1 cellular context compared by ENCODE assay signal in genomic region chr19:33778089-33778791, GRCh38.
TF ChIP-seq lines count a peak whose summit lies in the region.

No MANE protein-coding gene starts in this region.

TF ChIP-seq in HepG2, 621 proteins besides CTCF, POLR2A, EP300 and RAD21 (continued from another document and continues in another):
- TF ChIP-seq ZHX2 (IDR thresholded peaks at IDR 0.05; ENCODE audit: low read depth), result 0 out of 2 replicates have a peak, but pooled peaks have one; percentile 20
- TF ChIP-seq ZHX2 (CRISPR knock-in tag; IDR thresholded peaks at IDR 0.05; ENCODE audit: borderline replicate concordance), result no peak
- TF ChIP-seq HNRNPK (IDR thresholded peaks at IDR 0.05; ENCODE audit: low read depth, low read length, poor library complexity, severe bottlenecking), result peak; percentile 59
- no peak for TF ChIP-seq GTF2F1 (IDR thresholded peaks at IDR 0.05; ENCODE audit: low read length)
- TF ChIP-seq ZNF878 (CRISPR knock-in tag; IDR thresholded peaks at IDR 0.05), result no peak
- TF ChIP-seq ZBTB39 (CRISPR knock-in tag; IDR thresholded peaks at IDR 0.05), result 0 out of 2 replicates have a peak, but pooled peaks have one; percentile 32
- no peak for TF ChIP-seq HNF1B (CRISPR knock-in tag; IDR thresholded peaks at IDR 0.05)
- no peak for TF ChIP-seq ZNF10 (CRISPR knock-in tag; IDR thresholded peaks at IDR 0.05; ENCODE audit: borderline replicate concordance, low read depth)
- no peak for TF ChIP-seq GTF3A (CRISPR knock-in tag; conservative IDR thresholded peaks at IDR 0.05)
- TF ChIP-seq HMG20A (CRISPR knock-in tag; IDR thresholded peaks at IDR 0.05; ENCODE audit: borderline replicate concordance), result no peak
- no peak for TF ChIP-seq ZBTB44 (CRISPR knock-in tag; IDR thresholded peaks at IDR 0.05)
- TF ChIP-seq TCF7 (IDR thresholded peaks at IDR 0.05; ENCODE audit: low read depth), result no peak
- no peak for TF ChIP-seq MATR3 (CRISPR knock-in tag; IDR thresholded peaks at IDR 0.05)
- TF ChIP-seq ZNF446 (CRISPR knock-in tag; IDR thresholded peaks at IDR 0.05), result no peak
- TF ChIP-seq ZNF383 (CRISPR knock-in tag; IDR thresholded peaks at IDR 0.05; ENCODE audit: borderline replicate concordance), result no peak
- no peak for TF ChIP-seq ZNF83 (CRISPR knock-in tag; IDR thresholded peaks at IDR 0.05; ENCODE audit: borderline replicate concordance)
- no peak for TF ChIP-seq CERS6 (CRISPR knock-in tag; IDR thresholded peaks at IDR 0.05)
- no peak for TF ChIP-seq PRDM4 (CRISPR knock-in tag; IDR thresholded peaks at IDR 0.05; ENCODE audit: borderline replicate concordance)
- TF ChIP-seq REPIN1 (CRISPR knock-in tag; IDR thresholded peaks at IDR 0.05; ENCODE audit: borderline replicate concordance, low read depth), result peak; percentile 71; the same call in 1 of the 2 replicates
- no peak for TF ChIP-seq ZNF597 (CRISPR knock-in tag; IDR thresholded peaks at IDR 0.05)
- 0 out of 2 replicates have a peak, but pooled peaks have one; percentile 64 for TF ChIP-seq ZNF414 (CRISPR knock-in tag; IDR thresholded peaks at IDR 0.05)
- TF ChIP-seq ZNF609 (CRISPR knock-in tag; IDR thresholded peaks at IDR 0.05; ENCODE audit: borderline replicate concordance), result no peak
- TF ChIP-seq BATF2 (CRISPR knock-in tag; IDR thresholded peaks at IDR 0.05), result no peak
- no peak for TF ChIP-seq ZBTB42 (CRISPR knock-in tag; IDR thresholded peaks at IDR 0.05)
- peak; percentile 59; the same call in 1 of the 2 replicates for TF ChIP-seq MAZ (IDR thresholded peaks at IDR 0.05; ENCODE audit: borderline replicate concordance, low read depth, low read length)
- peak; percentile 35; the same call in 1 of the 2 replicates for TF ChIP-seq MAZ (CRISPR knock-in tag; IDR thresholded peaks at IDR 0.05; ENCODE audit: low read depth)
- no peak for TF ChIP-seq BRCA1 (CRISPR knock-in tag; IDR thresholded peaks at IDR 0.05)
- no peak for TF ChIP-seq ZNF430 (CRISPR knock-in tag; IDR thresholded peaks at IDR 0.05)
- no peak for TF ChIP-seq FOSL1 (CRISPR knock-in tag; IDR thresholded peaks at IDR 0.05; ENCODE audit: borderline replicate concordance)
